In genomic region chr11:124798991-124799383, GRCh38 we compare ENCODE assay signal across 8 cellular contexts. TPM values are rescaled to one million over a fixed set of nuclear protein-coding genes. Genes with fewer than 3 reads are reported as not detected.
DNase-seq lines count a peak whose midpoint lies in the region; ATAC-seq and TF ChIP-seq lines count a peak whose summit lies in the region.
"Had no signal": no experiment of that assay in that cellular context is flagged by ENCODE, and none has a peak within 500 bp of the region (broad histone marks: within the 10 kb centered on the region; RNA-seq: fewer than 3 reads in every experiment).

No MANE protein-coding gene starts in this region.

- H3K4me1 Mint-ChIP-seq in type B pancreatic cell (ENCODE audit: unreplicated experiment): peaks cover 30% of the 10 kb centered on the region

- H3K27ac Mint-ChIP-seq in type B pancreatic cell: peak overlapping the region; percentile 84

- no peaks in the 10 kb centered on the region for H3K9me3 Mint-ChIP-seq in type B pancreatic cell

- peak overlapping the region; percentile 89 for H3K4me3 Mint-ChIP-seq in type B pancreatic cell

- H3K27me3 Mint-ChIP-seq in type B pancreatic cell: no peaks in the 10 kb centered on the region

- peak; percentile 33 for DNase-seq in GM10266 (ENCODE audit: extremely low spot score)
- DNase-seq in KG1 (lab: John Stamatoyannopoulos, UW): peak; percentile 29
- DNase-seq in amniotic epithelial cell (ENCODE audit: low read depth): peak; percentile 30
- peak; percentile 71 for DNase-seq in kidney tubule cell (ENCODE audit: low spot score)
- no peak for DNase-seq in type B pancreatic cell (ENCODE audit: extremely low spot score, unreplicated experiment)
- no peak for DNase-seq in NCI-H1105 treated with DMSO at 0.1 percent for 48 hours (lab: John Stamatoyannopoulos, UW)

- ATAC-seq in GM21529 (IDR thresholded peaks at IDR 0.05; ENCODE audit: unreplicated experiment): peak; percentile 28

- TF ChIP-seq CTCF in GM10266 (IDR thresholded peaks at IDR 0.05; ENCODE audit: control insufficient read depth, insufficient read depth, low read depth, missing control alignments) (no peak), type B pancreatic cell (conservative IDR thresholded peaks at IDR 0.05) (no peak)

- H3K36me3 Mint-ChIP-seq in type B pancreatic cell: no peaks in the 10 kb centered on the region

RNA-seq across cellular contexts. Expression of gene MSANTD2, which starts 1.2 kb away (rescaled TPM):
- 13.2 and 27.4 TPM in 2 replicates for total RNA-seq in type B pancreatic cell (ENCODE audit: low replicate concordance)

RNA-seq across cellular contexts. Expression of gene ESAM, which starts 36.9 kb away (rescaled TPM):
- 3.6 and 3.7 TPM in 2 replicates for total RNA-seq in type B pancreatic cell (ENCODE audit: low replicate concordance)

RNA-seq across cellular contexts. Expression of gene VSIG2, which starts 46.9 kb away (rescaled TPM):
- 8.7 and 14.8 TPM in 2 replicates for total RNA-seq in type B pancreatic cell (ENCODE audit: low replicate concordance)
- total RNA-seq: frontal cortex had no signal

RNA-seq across cellular contexts. Expression of gene NRGN, which starts 59.2 kb away (rescaled TPM):
- 3.6 and 17.3 TPM in 2 replicates for total RNA-seq in type B pancreatic cell (ENCODE audit: low replicate concordance)

Comparison
In these comparisons a context has a peak if more than half of its experiments do, and no peak if none do; other contexts are left out.
1. DNase-seq: peak in GM10266 (single experiment), KG1 (single experiment), amniotic epithelial cell (single experiment) and kidney tubule cell (single experiment); none in type B pancreatic cell (single experiment) and NCI-H1105 treated with DMSO at 0.1 percent for 48 hours (single experiment).